Comparison of ENCODE assay signal across 29 cellular contexts in the genomic region with DNA sequence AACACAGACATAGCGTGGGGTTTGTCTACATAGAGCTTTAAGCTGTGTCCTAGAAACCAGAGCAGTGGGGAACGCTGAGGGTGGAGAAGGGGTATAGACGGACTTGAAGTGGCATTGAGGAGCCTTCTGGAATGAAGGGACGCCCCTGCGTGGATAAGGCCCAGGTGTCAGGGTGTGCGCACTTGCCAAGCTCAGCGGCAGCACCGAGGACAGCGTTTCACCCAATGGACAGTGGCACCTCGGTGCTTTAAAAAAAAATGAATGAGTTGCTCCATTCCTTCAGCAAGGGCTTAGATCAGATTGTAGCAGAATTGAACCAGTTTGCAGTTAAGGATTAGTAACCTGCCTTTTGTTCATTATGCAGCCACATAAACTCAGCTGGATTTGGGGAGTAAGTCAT. TPM values are rescaled to one million over a fixed set of nuclear protein-coding genes. Genes with fewer than 3 reads are reported as not detected.
"Had no signal": no experiment of that assay in that cellular context is flagged by ENCODE, and none has a peak within 500 bp of the region (broad histone marks: within the 10 kb centered on the region; RNA-seq: fewer than 3 reads in every experiment).

No MANE protein-coding gene starts in this region.

- H3K4me3 Mint-ChIP-seq: activated CD8-positive, alpha-beta T cell treated with anti-CD3 and anti-CD28 coated beads for 36 hours; activated T-cell treated with anti-CD3 and anti-CD28 coated beads, Interleukin-2, amount 50 U/mL, for 4 hours; activated T-helper 17 cell treated with anti-CD3 and anti-CD28 coated beads, Interleukin-2, amount 50 U/mL, for 72 hours; dendritic cell treated with granulocyte-macrophage colony-stimulating factor and Interleukin-4, amounts not matched to agents 40 ng/mL and 50 ng/mL, for 4 days; natural killer cell; neural progenitor cell had no signal

- H3K27me3 ChIP-seq: adrenal gland, ascending aorta, esophagus squamous epithelium, left lung, neural progenitor cell, stomach, tibial artery, upper lobe of right lung had no signal

- H3K27ac ChIP-seq: adrenal gland, ascending aorta, epithelial cell of prostate, esophagus squamous epithelium, left lung, lower lobe of right lung, neural progenitor cell, stomach, tibial artery, upper lobe of right lung had no signal

- H3K4me2 ChIP-seq: neural progenitor cell had no signal

- DNase-seq: activated CD4-positive, alpha-beta T cell treated with anti-CD3 and anti-CD28 coated beads for 4 hours; activated CD8-positive, alpha-beta T cell treated with anti-CD3 and anti-CD28 coated beads for 36 hours; activated naive CD4-positive, alpha-beta T cell; activated T-cell treated with anti-CD3 and anti-CD28 coated beads, Interleukin-2, amount 50 U/mL, for 4 hours; adrenal gland; central memory CD4-positive, alpha-beta T cell; effector CD8-positive, alpha-beta T cell; esophagus squamous epithelium; foreskin melanocyte; left lung; lower lobe of right lung; mesenchymal stem cell; natural killer cell; occipital lobe; right cardiac atrium; stimulated activated CD4-positive, alpha-beta T cell treated with anti-CD3 and anti-CD28 coated beads, Interleukin-15, amount 100 ng/mL, for 24 hours; stimulated activated CD4-positive, alpha-beta T cell treated with anti-CD3 and anti-CD28 coated beads, Interleukin-2, amount 100 ng/mL, for 24 hours; stimulated activated naive B cell treated with anti-CD40 and anti-IgM and Interleukin-4, amounts not matched to agents 10 μg/mL and 1 μg/mL and 100 μg/mL, for 72 hours; stomach; tibial artery; upper lobe of right lung had no signal

- H2AFZ ChIP-seq: neural progenitor cell had no signal

- H3K9me3 ChIP-seq: adrenal gland, ascending aorta, esophagus squamous epithelium, left lung, lower lobe of right lung, stomach, tibial artery, upper lobe of right lung had no signal

- H3K4me3 ChIP-seq: adrenal gland, ascending aorta, esophagus squamous epithelium, left lung, lower lobe of right lung, neural progenitor cell, stomach, tibial artery, upper lobe of right lung had no signal

- H3K27ac Mint-ChIP-seq: activated CD8-positive, alpha-beta T cell treated with anti-CD3 and anti-CD28 coated beads for 36 hours; activated T-helper 17 cell treated with anti-CD3 and anti-CD28 coated beads, Interleukin-2, amount 50 U/mL, for 72 hours; dendritic cell treated with granulocyte-macrophage colony-stimulating factor and Interleukin-4, amounts not matched to agents 40 ng/mL and 50 ng/mL, for 4 days; natural killer cell; neural progenitor cell had no signal

- ATAC-seq: activated CD8-positive, alpha-beta T cell treated with anti-CD3 and anti-CD28 coated beads for 36 hours; activated naive CD4-positive, alpha-beta T cell treated with anti-CD3 and anti-CD28 coated beads, Interleukin-2, amount 50 U/mL, for 72 hours; activated T-cell treated with anti-CD3 and anti-CD28 coated beads, Interleukin-2, amount 50 U/mL, for 4 hours; activated T-helper 17 cell treated with anti-CD3 and anti-CD28 coated beads, Interleukin-2, amount 50 U/mL, for 72 hours; left lung; lower lobe of right lung; natural killer cell; right cardiac atrium had no signal

- H3K9ac ChIP-seq: neural progenitor cell had no signal

- FAIRE-seq: endometrium, islet of Langerhans had no signal

- H3K36me3 Mint-ChIP-seq: natural killer cell had no signal

- H3K4me1 ChIP-seq: adrenal gland, ascending aorta, tibial artery had no signal

- H3K36me3 ChIP-seq: neural progenitor cell had no signal

- H3K27me3 Mint-ChIP-seq: activated CD8-positive, alpha-beta T cell treated with anti-CD3 and anti-CD28 coated beads for 36 hours; activated T-helper 17 cell treated with anti-CD3 and anti-CD28 coated beads, Interleukin-2, amount 50 U/mL, for 72 hours; dendritic cell treated with granulocyte-macrophage colony-stimulating factor and Interleukin-4, amounts not matched to agents 40 ng/mL and 50 ng/mL, for 4 days; stimulated activated naive B cell treated with anti-CD40 and anti-IgM and Interleukin-4, amounts not matched to agents 10 μg/mL and 1 μg/mL and 100 μg/mL, for 72 hours had no signal

- H3K9me3 Mint-ChIP-seq: activated CD8-positive, alpha-beta T cell treated with anti-CD3 and anti-CD28 coated beads for 36 hours; activated naive CD4-positive, alpha-beta T cell treated with anti-CD3 and anti-CD28 coated beads, Interleukin-2, amount 50 U/mL, for 72 hours; activated T-cell treated with anti-CD3 and anti-CD28 coated beads, Interleukin-2, amount 50 U/mL, for 4 hours; activated T-helper 17 cell treated with anti-CD3 and anti-CD28 coated beads, Interleukin-2, amount 50 U/mL, for 72 hours; dendritic cell treated with granulocyte-macrophage colony-stimulating factor and Interleukin-4, amounts not matched to agents 40 ng/mL and 50 ng/mL, for 4 days; natural killer cell; neural progenitor cell; stimulated activated naive B cell treated with anti-CD40 and anti-IgM and Interleukin-4, amounts not matched to agents 10 μg/mL and 1 μg/mL and 100 μg/mL, for 72 hours had no signal

RNA-seq across cellular contexts. Expression of gene MMP17, which starts 33.6 kb away (rescaled TPM):
- total RNA-seq: activated naive CD4-positive, alpha-beta T cell treated with anti-CD3 and anti-CD28 coated beads, Interleukin-2, amount 50 U/mL, for 72 hours had no signal
